9 cellular contexts compared by ENCODE assay signal in genomic region chr13:98664047-98664446, GRCh38.
DNase-seq lines count a peak whose midpoint lies in the region; ATAC-seq and TF ChIP-seq lines count a peak whose summit lies in the region.
"Had no signal": no experiment of that assay in that cellular context is flagged by ENCODE, and none has a peak within 500 bp of the region (broad histone marks: within the 10 kb centered on the region; RNA-seq: fewer than 3 reads in every experiment).

No MANE protein-coding gene starts in this region.

- DNase-seq in DMS 273 (lab: John Stamatoyannopoulos, UW; ENCODE audit: unreplicated experiment) (peak; percentile 3), DMS 273 treated with DMSO at 0.1 percent for 48 hours (lab: John Stamatoyannopoulos, UW) (no peak), fibroblast of peridontal ligament (ENCODE audit: extremely low read depth) (peak; percentile 29), WTC11 (ENCODE audit: low spot score) (no peak)
- peak; percentile 75 for DNase-seq in activated CD8-positive, alpha-beta memory T cell treated with anti-CD3 and anti-CD28 coated beads, Interleukin-2, amount 50 U/mL, for 48 hours
- peak; percentile 9 to 30 for DNase-seq in stimulated activated CD8-positive, alpha-beta memory T cell treated with anti-CD3 and anti-CD28 coated beads, Interleukin-4, amount 100 ng/mL, for 4 hours (ENCODE audit: low read depth in 2 of 2, low spot score in 1 of 2)

- CTCF ChIA-PET in WTC11 (lab: Charles Lee): no interaction called here

- no peak overlapping the region for H3K4me3 Mint-ChIP-seq in WTC11
- H3K4me3 Mint-ChIP-seq: brain had no signal

- H3K36me3 Mint-ChIP-seq in WTC11: peaks cover 5% of the 10 kb centered on the region
- H3K36me3 Mint-ChIP-seq: brain had no signal

- no peak for TF ChIP-seq CTCF in WTC11 (IDR thresholded peaks at IDR 0.05)

- no peak overlapping the region for H3K27ac Mint-ChIP-seq in WTC11
- H3K27ac Mint-ChIP-seq: brain had no signal

- no peaks in the 10 kb centered on the region for H3K4me1 Mint-ChIP-seq in WTC11
- H3K4me1 Mint-ChIP-seq: brain had no signal

- no peak for ATAC-seq in GM21381 (IDR thresholded peaks at IDR 0.05; ENCODE audit: unreplicated experiment)
- no peak for ATAC-seq in HG03460 (IDR thresholded peaks at IDR 0.05; ENCODE audit: unreplicated experiment)
- no peak for ATAC-seq in WTC11

- no peaks in the 10 kb centered on the region for H3K27me3 Mint-ChIP-seq in WTC11 (ENCODE audit: low read depth)
- H3K27me3 Mint-ChIP-seq: brain had no signal

- POLR2A ChIA-PET in WTC11 (lab: Charles Lee): no interaction called here

- H3K9me3 Mint-ChIP-seq in WTC11: peaks cover 5% of the 10 kb centered on the region

TF ChIP-seq in WTC11, 78 proteins besides CTCF, POLR2A, EP300 and RAD21 (continues in another document):
- no peak for TF ChIP-seq TCF7 (CRISPR knock-in tag; IDR thresholded peaks at IDR 0.05; ENCODE audit: low read depth)
- no peak for TF ChIP-seq MAX (CRISPR knock-in tag; IDR thresholded peaks at IDR 0.05)
- no peak for TF ChIP-seq ZBTB21 (CRISPR knock-in tag; IDR thresholded peaks at IDR 0.05; ENCODE audit: borderline replicate concordance)
- no peak for TF ChIP-seq KAT7 (CRISPR knock-in tag; IDR thresholded peaks at IDR 0.05; ENCODE audit: borderline replicate concordance)
- no peak for TF ChIP-seq TP53 (CRISPR knock-in tag; IDR thresholded peaks at IDR 0.05)
- no peak for TF ChIP-seq NFYB (CRISPR knock-in tag; conservative IDR thresholded peaks at IDR 0.05; ENCODE audit: low read depth)
- TF ChIP-seq NFATC4 (CRISPR knock-in tag; IDR thresholded peaks at IDR 0.05): no peak
- TF ChIP-seq OVOL2 (CRISPR knock-in tag; IDR thresholded peaks at IDR 0.05; ENCODE audit: borderline replicate concordance): no peak
- TF ChIP-seq, protein P1, sequence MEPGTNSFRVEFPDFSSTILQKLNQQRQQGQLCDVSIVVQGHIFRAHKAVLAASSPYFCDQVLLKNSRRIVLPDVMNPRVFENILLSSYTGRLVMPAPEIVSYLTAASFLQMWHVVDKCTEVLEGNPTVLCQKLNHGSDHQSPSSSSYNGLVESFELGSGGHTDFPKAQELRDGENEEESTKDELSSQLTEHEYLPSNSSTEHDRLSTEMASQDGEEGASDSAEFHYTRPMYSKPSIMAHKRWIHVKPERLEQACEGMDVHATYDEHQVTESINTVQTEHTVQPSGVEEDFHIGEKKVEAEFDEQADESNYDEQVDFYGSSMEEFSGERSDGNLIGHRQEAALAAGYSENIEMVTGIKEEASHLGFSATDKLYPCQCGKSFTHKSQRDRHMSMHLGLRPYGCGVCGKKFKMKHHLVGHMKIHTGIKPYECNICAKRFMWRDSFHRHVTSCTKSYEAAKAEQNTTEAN (CRISPR knock-in tag; IDR thresholded peaks at IDR 0.05): no peak
- TF ChIP-seq, protein P2, sequence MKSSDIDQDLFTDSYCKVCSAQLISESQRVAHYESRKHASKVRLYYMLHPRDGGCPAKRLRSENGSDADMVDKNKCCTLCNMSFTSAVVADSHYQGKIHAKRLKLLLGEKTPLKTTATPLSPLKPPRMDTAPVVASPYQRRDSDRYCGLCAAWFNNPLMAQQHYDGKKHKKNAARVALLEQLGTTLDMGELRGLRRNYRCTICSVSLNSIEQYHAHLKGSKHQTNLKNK (CRISPR knock-in tag; IDR thresholded peaks at IDR 0.05): no peak
- TF ChIP-seq, protein P3, sequence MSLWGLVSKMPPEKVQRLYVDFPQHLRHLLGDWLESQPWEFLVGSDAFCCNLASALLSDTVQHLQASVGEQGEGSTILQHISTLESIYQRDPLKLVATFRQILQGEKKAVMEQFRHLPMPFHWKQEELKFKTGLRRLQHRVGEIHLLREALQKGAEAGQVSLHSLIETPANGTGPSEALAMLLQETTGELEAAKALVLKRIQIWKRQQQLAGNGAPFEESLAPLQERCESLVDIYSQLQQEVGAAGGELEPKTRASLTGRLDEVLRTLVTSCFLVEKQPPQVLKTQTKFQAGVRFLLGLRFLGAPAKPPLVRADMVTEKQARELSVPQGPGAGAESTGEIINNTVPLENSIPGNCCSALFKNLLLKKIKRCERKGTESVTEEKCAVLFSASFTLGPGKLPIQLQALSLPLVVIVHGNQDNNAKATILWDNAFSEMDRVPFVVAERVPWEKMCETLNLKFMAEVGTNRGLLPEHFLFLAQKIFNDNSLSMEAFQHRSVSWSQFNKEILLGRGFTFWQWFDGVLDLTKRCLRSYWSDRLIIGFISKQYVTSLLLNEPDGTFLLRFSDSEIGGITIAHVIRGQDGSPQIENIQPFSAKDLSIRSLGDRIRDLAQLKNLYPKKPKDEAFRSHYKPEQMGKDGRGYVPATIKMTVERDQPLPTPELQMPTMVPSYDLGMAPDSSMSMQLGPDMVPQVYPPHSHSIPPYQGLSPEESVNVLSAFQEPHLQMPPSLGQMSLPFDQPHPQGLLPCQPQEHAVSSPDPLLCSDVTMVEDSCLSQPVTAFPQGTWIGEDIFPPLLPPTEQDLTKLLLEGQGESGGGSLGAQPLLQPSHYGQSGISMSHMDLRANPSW (CRISPR knock-in tag; conservative IDR thresholded peaks at IDR 0.05; ENCODE audit: low read depth): no peak
- TF ChIP-seq TEAD4 (CRISPR knock-in tag; IDR thresholded peaks at IDR 0.05): no peak
- TF ChIP-seq RORB (CRISPR knock-in tag; IDR thresholded peaks at IDR 0.05): no peak
- TF ChIP-seq ATF6 (CRISPR knock-in tag; IDR thresholded peaks at IDR 0.05): no peak
- TF ChIP-seq NR3C1 (CRISPR knock-in tag; conservative IDR thresholded peaks at IDR 0.05; ENCODE audit: low read depth): no peak
- TF ChIP-seq, protein P4, sequence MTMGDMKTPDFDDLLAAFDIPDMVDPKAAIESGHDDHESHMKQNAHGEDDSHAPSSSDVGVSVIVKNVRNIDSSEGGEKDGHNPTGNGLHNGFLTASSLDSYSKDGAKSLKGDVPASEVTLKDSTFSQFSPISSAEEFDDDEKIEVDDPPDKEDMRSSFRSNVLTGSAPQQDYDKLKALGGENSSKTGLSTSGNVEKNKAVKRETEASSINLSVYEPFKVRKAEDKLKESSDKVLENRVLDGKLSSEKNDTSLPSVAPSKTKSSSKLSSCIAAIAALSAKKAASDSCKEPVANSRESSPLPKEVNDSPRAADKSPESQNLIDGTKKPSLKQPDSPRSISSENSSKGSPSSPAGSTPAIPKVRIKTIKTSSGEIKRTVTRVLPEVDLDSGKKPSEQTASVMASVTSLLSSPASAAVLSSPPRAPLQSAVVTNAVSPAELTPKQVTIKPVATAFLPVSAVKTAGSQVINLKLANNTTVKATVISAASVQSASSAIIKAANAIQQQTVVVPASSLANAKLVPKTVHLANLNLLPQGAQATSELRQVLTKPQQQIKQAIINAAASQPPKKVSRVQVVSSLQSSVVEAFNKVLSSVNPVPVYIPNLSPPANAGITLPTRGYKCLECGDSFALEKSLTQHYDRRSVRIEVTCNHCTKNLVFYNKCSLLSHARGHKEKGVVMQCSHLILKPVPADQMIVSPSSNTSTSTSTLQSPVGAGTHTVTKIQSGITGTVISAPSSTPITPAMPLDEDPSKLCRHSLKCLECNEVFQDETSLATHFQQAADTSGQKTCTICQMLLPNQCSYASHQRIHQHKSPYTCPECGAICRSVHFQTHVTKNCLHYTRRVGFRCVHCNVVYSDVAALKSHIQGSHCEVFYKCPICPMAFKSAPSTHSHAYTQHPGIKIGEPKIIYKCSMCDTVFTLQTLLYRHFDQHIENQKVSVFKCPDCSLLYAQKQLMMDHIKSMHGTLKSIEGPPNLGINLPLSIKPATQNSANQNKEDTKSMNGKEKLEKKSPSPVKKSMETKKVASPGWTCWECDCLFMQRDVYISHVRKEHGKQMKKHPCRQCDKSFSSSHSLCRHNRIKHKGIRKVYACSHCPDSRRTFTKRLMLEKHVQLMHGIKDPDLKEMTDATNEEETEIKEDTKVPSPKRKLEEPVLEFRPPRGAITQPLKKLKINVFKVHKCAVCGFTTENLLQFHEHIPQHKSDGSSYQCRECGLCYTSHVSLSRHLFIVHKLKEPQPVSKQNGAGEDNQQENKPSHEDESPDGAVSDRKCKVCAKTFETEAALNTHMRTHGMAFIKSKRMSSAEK (CRISPR knock-in tag; IDR thresholded peaks at IDR 0.05; ENCODE audit: borderline replicate concordance): no peak

Comparison
In these comparisons a context has a peak if more than half of its experiments do, and no peak if none do; other contexts are left out.
1. DNase-seq: peak in DMS 273 (single experiment), activated CD8-positive, alpha-beta memory T cell treated with anti-CD3 and anti-CD28 coated beads, Interleukin-2, amount 50 U/mL, for 48 hours (single experiment), fibroblast of peridontal ligament (single experiment) and stimulated activated CD8-positive, alpha-beta memory T cell treated with anti-CD3 and anti-CD28 coated beads, Interleukin-4, amount 100 ng/mL, for 4 hours (2 of 2); none in DMS 273 treated with DMSO at 0.1 percent for 48 hours (single experiment) and WTC11 (single experiment).